15 cellular contexts compared by ENCODE assay signal in genomic region chrX:17470136-17470535, GRCh38.
"Had no signal": no experiment of that assay in that cellular context is flagged by ENCODE, and none has a peak within 500 bp of the region (broad histone marks: within the 10 kb centered on the region; RNA-seq: fewer than 3 reads in every experiment).

No MANE protein-coding gene starts in this region.

- H3K27ac Mint-ChIP-seq: activated naive CD4-positive, alpha-beta T cell treated with anti-CD3 and anti-CD28 coated beads, Interleukin-2, amount 50 U/mL, for 24 hours; activated T-cell treated with anti-CD3 and anti-CD28 coated beads, Interleukin-2, amount 50 U/mL, for 24 hours; brain; type B pancreatic cell had no signal

- H3K4me1 Mint-ChIP-seq: activated naive CD4-positive, alpha-beta T cell treated with anti-CD3 and anti-CD28 coated beads, Interleukin-2, amount 50 U/mL, for 24 hours had no signal

- H3K4me3 Mint-ChIP-seq: activated naive CD4-positive, alpha-beta T cell treated with anti-CD3 and anti-CD28 coated beads, Interleukin-2, amount 50 U/mL, for 24 hours; activated T-cell treated with anti-CD3 and anti-CD28 coated beads, Interleukin-2, amount 50 U/mL, for 24 hours; brain; type B pancreatic cell had no signal

- H3K4me3 ChIP-seq: dorsolateral prefrontal cortex, esophagus squamous epithelium, psoas muscle, suprapubic skin had no signal

- FAIRE-seq: kidney had no signal

- H3K36me3 Mint-ChIP-seq: activated naive CD4-positive, alpha-beta T cell treated with anti-CD3 and anti-CD28 coated beads, Interleukin-2, amount 50 U/mL, for 24 hours; brain; type B pancreatic cell had no signal

- ATAC-seq: psoas muscle, sciatic nerve had no signal

- H3K4me1 ChIP-seq: esophagus squamous epithelium, psoas muscle, suprapubic skin had no signal

- H3K27me3 ChIP-seq: esophagus squamous epithelium, suprapubic skin had no signal

- H3K27me3 Mint-ChIP-seq: brain, type B pancreatic cell had no signal

- DNase-seq: activated CD4-positive, alpha-beta T cell treated with anti-CD3 and anti-CD28 coated beads, Interleukin-2, amount 50 U/mL, for 4 hours; activated CD4-positive, CD25-positive, alpha-beta regulatory T cell treated with anti-CD3 and anti-CD28 coated beads, Interleukin-2, amount 50 U/mL, for 72 hours; activated effector memory CD4-positive, alpha-beta T cell treated with Interleukin-2 at 50 U/mL for 16 hours; activated T-cell treated with anti-CD3 and anti-CD28 coated beads, Interleukin-2, amount 50 U/mL, for 24 hours; dorsolateral prefrontal cortex; esophagus squamous epithelium; kidney; psoas muscle; stimulated activated CD4-positive, alpha-beta T cell treated with anti-CD3 and anti-CD28 coated beads, Interleukin-2, amount 100 ng/mL, for 48 hours; stimulated activated naive CD4-positive, alpha-beta T cell treated with Interleukin-2 at 50 U/mL for 16 hours had no signal

- H3K36me3 ChIP-seq: esophagus squamous epithelium, suprapubic skin had no signal

- H3K9me3 Mint-ChIP-seq: activated naive CD4-positive, alpha-beta T cell treated with anti-CD3 and anti-CD28 coated beads, Interleukin-2, amount 50 U/mL, for 24 hours; activated T-cell treated with anti-CD3 and anti-CD28 coated beads, Interleukin-2, amount 50 U/mL, for 24 hours; brain; type B pancreatic cell had no signal

- H3K27ac ChIP-seq: dorsolateral prefrontal cortex, esophagus squamous epithelium, psoas muscle, suprapubic skin had no signal

- H3K9me3 ChIP-seq: esophagus squamous epithelium, psoas muscle, suprapubic skin had no signal
